In the genomic region with DNA sequence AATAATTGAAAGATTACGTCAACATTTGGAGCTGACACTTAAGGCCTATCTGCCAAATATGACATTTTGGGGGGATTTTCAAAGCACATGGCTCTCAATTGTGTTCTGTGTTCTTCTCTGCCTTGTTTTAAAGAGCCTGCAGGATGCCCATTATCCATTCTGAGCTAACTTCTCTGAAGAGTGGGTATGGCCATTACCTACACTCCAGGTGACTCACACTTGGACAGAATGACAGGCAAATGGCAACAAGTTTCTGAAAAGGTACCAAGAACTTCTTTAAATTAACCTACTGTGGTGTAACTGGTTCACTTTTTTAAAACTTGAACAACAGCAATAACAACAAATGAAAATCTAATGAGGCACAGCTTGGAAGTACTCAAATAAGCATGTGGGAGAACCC, we compare ENCODE assay signal across 26 cellular contexts.
DNase-seq lines count a peak whose midpoint lies in the region; ATAC-seq and TF ChIP-seq lines count a peak whose summit lies in the region.
"Had no signal": no experiment of that assay in that cellular context is flagged by ENCODE, and none has a peak within 500 bp of the region (broad histone marks: within the 10 kb centered on the region; RNA-seq: fewer than 3 reads in every experiment).

No MANE protein-coding gene starts in this region.

- no peak overlapping the region for H3K4me3 Mint-ChIP-seq in CD14-positive monocyte
- H3K4me3 Mint-ChIP-seq: B cell; CD8-positive, alpha-beta memory T cell; IgD-negative memory B cell; T-helper 17 cell had no signal

- in situ Hi-C loops in KBM-7 (cut with MboI; ENCODE audit: low pct_unique_long_range_greater_than_20kb, low sequenced_read_pairs), result no loop called here

- no peaks in the 10 kb centered on the region for H3K27me3 Mint-ChIP-seq in CD14-positive monocyte (ENCODE audit: low read depth in 3 of 3)
- H3K27me3 Mint-ChIP-seq: B cell; CD8-positive, alpha-beta memory T cell; IgD-negative memory B cell; T-helper 17 cell had no signal

- no peak overlapping the region for H3K27ac Mint-ChIP-seq in CD14-positive monocyte
- H3K27ac Mint-ChIP-seq: B cell; CD8-positive, alpha-beta memory T cell; IgD-negative memory B cell; T-helper 17 cell had no signal

- no peaks in the 10 kb centered on the region for H3K9me3 ChIP-seq in HCT116 (ENCODE audit: control insufficient read depth in 1 of 2, insufficient read depth in 1 of 2, low read depth in 1 of 2, low read length in 2 of 2)
- no peaks in the 10 kb centered on the region for H3K9me3 ChIP-seq in RWPE2 (ENCODE audit: severe bottlenecking)
- H3K9me3 ChIP-seq: SJCRH30 had no signal

- POLR2A ChIA-PET in HCT116 (lab: Charles Lee), result no interaction called here

- intact Hi-C loops in HCT116 (cut with micrococcal nuclease), result no loop called here
- intact Hi-C loops in CD14-positive monocyte (cut with micrococcal nuclease), result no loop called here

- H4K20me1 ChIP-seq in HCT116 (ENCODE audit: insufficient read depth), result no peaks in the 10 kb centered on the region

- H3K4me3 ChIP-seq in HCT116 (replicated peaks in 1 of 2; ENCODE audit: low read depth in 1 of 2, low read length in 2 of 2) (no peak overlapping the region), RWPE2 (ENCODE audit: severe bottlenecking) (no peak overlapping the region)
- H3K4me3 ChIP-seq: SJCRH30 had no signal

- H3K9ac ChIP-seq in HCT116 (ENCODE audit: low read length), result no peak overlapping the region

- peaks cover 3 to 10% of the 10 kb centered on the region in 2 experiments; a peak in 2 of 4 replicates for H3K4me1 ChIP-seq in HCT116 (ENCODE audit: control insufficient read depth in 1 of 2, insufficient read depth in 2 of 2, low read length in 2 of 2)
- H3K4me1 ChIP-seq in RWPE2 (ENCODE audit: insufficient read depth, poor library complexity, severe bottlenecking), result peaks cover 8% of the 10 kb centered on the region
- H3K4me1 ChIP-seq: SJCRH30 had no signal

- no peaks in the 10 kb centered on the region for H3K9me2 ChIP-seq in HCT116 (ENCODE audit: insufficient read depth)

- H3K4me1 Mint-ChIP-seq in CD14-positive monocyte, result no peaks in the 10 kb centered on the region
- H3K4me1 Mint-ChIP-seq: B cell; CD8-positive, alpha-beta memory T cell; IgD-negative memory B cell; T-helper 17 cell had no signal

- no peaks in the 10 kb centered on the region for H3K36me3 Mint-ChIP-seq in CD14-positive monocyte
- H3K36me3 Mint-ChIP-seq: CD8-positive, alpha-beta memory T cell; IgD-negative memory B cell had no signal

- H3K4me2 ChIP-seq in HCT116 (ENCODE audit: low read length), result peak overlapping the region; percentile 50

- TF ChIP-seq CTCF in HCT116 (IDR thresholded peaks at IDR 0.05 in 2 of 3, conservative IDR thresholded peaks at IDR 0.05 in 1 of 3; ENCODE audit: borderline replicate concordance in 1 of 3, insufficient read depth in 1 of 3, low read depth in 2 of 3, low read length in 2 of 3), result no peak
- no peak for TF ChIP-seq CTCF in RWPE2 (IDR thresholded peaks at IDR 0.05; ENCODE audit: poor library complexity, severe bottlenecking)
- TF ChIP-seq CTCF in CD14-positive monocyte (IDR thresholded peaks at IDR 0.05), result no peak

- BruUV-seq in HCT116 (replicated peaks; lab: Mats Ljungman, UMichigan), result no TSS peak

- H3K27me3 ChIP-seq in HCT116 (ENCODE audit: insufficient read depth, low read length) (no peaks in the 10 kb centered on the region), RWPE2 (ENCODE audit: insufficient read depth, poor library complexity, severe bottlenecking) (no peaks in the 10 kb centered on the region)
- H3K27me3 ChIP-seq: SJCRH30 had no signal

- no peaks in the 10 kb centered on the region for H3K79me2 ChIP-seq in HCT116 (ENCODE audit: insufficient read depth, low read length)

- no peak for TF ChIP-seq RAD21 in HCT116 (IDR thresholded peaks at IDR 0.05; ENCODE audit: low read depth)

- peak overlapping the region; percentile 39 for H2AFZ ChIP-seq in HCT116 (ENCODE audit: low read depth, low read length, poor library complexity, severe bottlenecking)

- peak; percentile 4 for DNase-seq in NCI-H1092 treated with DMSO at 0.1 percent for 48 hours (lab: John Stamatoyannopoulos, UW)
- DNase-seq in NCI-H1092 (lab: John Stamatoyannopoulos, UW), result no peak
- DNase-seq in HCT116 (ENCODE audit: low read depth, low spot score), result no peak
- DNase-seq in RWPE2 (ENCODE audit: low spot score), result no peak
- DNase-seq in kidney tubule cell (ENCODE audit: low spot score), result peak; percentile 29
- no peak for DNase-seq in CD14-positive monocyte (ENCODE audit: low spot score)
- no peak for DNase-seq in KBM-7
- DNase-seq: CD8-positive, alpha-beta memory T cell; DMS153; NCI-H1048; NCI-H1694; NCI-H2029 treated with DMSO at 0.1 percent for 48 hours; NCI-H2171 treated with DMSO at 0.1 percent for 48 hours; NCI-H345; NCI-H524 treated with DMSO at 0.1 percent for 48 hours; OCI-M1; SJCRH30; T-helper 17 cell had no signal

- H3K36me3 ChIP-seq in HCT116 (ENCODE audit: control insufficient read depth in 1 of 2, insufficient read depth in 2 of 2, low read length in 2 of 2), result no peaks in the 10 kb centered on the region
- no peaks in the 10 kb centered on the region for H3K36me3 ChIP-seq in RWPE2 (ENCODE audit: low read depth)
- H3K36me3 ChIP-seq: SJCRH30 had no signal

- ATAC-seq in HCT116, result peak; percentile 47; the same call in 1 of the 2 replicates
- no peak for ATAC-seq in RWPE2 (ENCODE audit: low read depth)
- no peak for ATAC-seq in GM21529 (IDR thresholded peaks at IDR 0.05; ENCODE audit: unreplicated experiment)
- ATAC-seq: Right ventricle myocardium inferior, SK-N-SH treated with all-trans-retinoic acid at 6 μM for 48 hours, T-helper 17 cell had no signal

- RAD21 ChIA-PET in HCT116 (lab: Charles Lee; ENCODE audit: low non-redundant PET in 1 of 2, low total read pairs in 2 of 2, uncharacterized antibody in 2 of 2, unreplicated experiment in 2 of 2), result no interaction called here

- peaks cover 0 to 2% (median 0%) of the 10 kb centered on the region in 7 donors for H3K9me3 Mint-ChIP-seq in CD14-positive monocyte
- H3K9me3 Mint-ChIP-seq: CD8-positive, alpha-beta memory T cell; IgD-negative memory B cell had no signal

- CTCF ChIA-PET in HCT116 (lab: Charles Lee), result no interaction called here

- TF ChIP-seq POLR2A in HCT116 (IDR thresholded peaks at IDR 0.05; ENCODE audit: borderline replicate concordance, extremely low read depth, insufficient read depth, insufficient read length), result no peak

- H3K27ac ChIP-seq in HCT116 (ENCODE audit: low read depth, low read length) (no peak overlapping the region), RWPE2 (ENCODE audit: poor library complexity, severe bottlenecking) (peak overlapping the region; percentile 32)
- H3K27ac ChIP-seq: 22Rv1, C4-2B, HL-60, SJCRH30 had no signal

TF ChIP-seq in HCT116, 20 proteins besides CTCF, POLR2A, EP300 and RAD21:
- TF ChIP-seq FOSL1 (IDR thresholded peaks at IDR 0.05; ENCODE audit: low read depth), result no peak
- no peak for TF ChIP-seq SIN3A (IDR thresholded peaks at IDR 0.05; ENCODE audit: low read depth)
- TF ChIP-seq JUND (IDR thresholded peaks at IDR 0.05), result no peak
- no peak for TF ChIP-seq SRF (IDR thresholded peaks at IDR 0.05; ENCODE audit: low read depth)
- TF ChIP-seq SP1 (IDR thresholded peaks at IDR 0.05; ENCODE audit: low read depth), result no peak
- TF ChIP-seq, protein P1, sequence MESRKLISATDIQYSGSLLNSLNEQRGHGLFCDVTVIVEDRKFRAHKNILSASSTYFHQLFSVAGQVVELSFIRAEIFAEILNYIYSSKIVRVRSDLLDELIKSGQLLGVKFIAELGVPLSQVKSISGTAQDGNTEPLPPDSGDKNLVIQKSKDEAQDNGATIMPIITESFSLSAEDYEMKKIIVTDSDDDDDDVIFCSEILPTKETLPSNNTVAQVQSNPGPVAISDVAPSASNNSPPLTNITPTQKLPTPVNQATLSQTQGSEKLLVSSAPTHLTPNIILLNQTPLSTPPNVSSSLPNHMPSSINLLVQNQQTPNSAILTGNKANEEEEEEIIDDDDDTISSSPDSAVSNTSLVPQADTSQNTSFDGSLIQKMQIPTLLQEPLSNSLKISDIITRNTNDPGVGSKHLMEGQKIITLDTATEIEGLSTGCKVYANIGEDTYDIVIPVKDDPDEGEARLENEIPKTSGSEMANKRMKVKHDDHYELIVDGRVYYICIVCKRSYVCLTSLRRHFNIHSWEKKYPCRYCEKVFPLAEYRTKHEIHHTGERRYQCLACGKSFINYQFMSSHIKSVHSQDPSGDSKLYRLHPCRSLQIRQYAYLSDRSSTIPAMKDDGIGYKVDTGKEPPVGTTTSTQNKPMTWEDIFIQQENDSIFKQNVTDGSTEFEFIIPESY (IDR thresholded peaks at IDR 0.05; ENCODE audit: extremely low read depth, insufficient replicate concordance, low read length), result no peak
- TF ChIP-seq ZNF274 (IDR thresholded peaks at IDR 0.05; ENCODE audit: low read depth, low read length), result no peak
- no peak for TF ChIP-seq YY1 (IDR thresholded peaks at IDR 0.05; ENCODE audit: extremely low read depth, insufficient replicate concordance, low read depth, low read length)
- TF ChIP-seq, protein P2, sequence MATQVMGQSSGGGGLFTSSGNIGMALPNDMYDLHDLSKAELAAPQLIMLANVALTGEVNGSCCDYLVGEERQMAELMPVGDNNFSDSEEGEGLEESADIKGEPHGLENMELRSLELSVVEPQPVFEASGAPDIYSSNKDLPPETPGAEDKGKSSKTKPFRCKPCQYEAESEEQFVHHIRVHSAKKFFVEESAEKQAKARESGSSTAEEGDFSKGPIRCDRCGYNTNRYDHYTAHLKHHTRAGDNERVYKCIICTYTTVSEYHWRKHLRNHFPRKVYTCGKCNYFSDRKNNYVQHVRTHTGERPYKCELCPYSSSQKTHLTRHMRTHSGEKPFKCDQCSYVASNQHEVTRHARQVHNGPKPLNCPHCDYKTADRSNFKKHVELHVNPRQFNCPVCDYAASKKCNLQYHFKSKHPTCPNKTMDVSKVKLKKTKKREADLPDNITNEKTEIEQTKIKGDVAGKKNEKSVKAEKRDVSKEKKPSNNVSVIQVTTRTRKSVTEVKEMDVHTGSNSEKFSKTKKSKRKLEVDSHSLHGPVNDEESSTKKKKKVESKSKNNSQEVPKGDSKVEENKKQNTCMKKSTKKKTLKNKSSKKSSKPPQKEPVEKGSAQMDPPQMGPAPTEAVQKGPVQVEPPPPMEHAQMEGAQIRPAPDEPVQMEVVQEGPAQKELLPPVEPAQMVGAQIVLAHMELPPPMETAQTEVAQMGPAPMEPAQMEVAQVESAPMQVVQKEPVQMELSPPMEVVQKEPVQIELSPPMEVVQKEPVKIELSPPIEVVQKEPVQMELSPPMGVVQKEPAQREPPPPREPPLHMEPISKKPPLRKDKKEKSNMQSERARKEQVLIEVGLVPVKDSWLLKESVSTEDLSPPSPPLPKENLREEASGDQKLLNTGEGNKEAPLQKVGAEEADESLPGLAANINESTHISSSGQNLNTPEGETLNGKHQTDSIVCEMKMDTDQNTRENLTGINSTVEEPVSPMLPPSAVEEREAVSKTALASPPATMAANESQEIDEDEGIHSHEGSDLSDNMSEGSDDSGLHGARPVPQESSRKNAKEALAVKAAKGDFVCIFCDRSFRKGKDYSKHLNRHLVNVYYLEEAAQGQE (IDR thresholded peaks at IDR 0.05; ENCODE audit: low read depth), result no peak

Comparison
In these comparisons a context has a peak if more than half of its experiments do, and no peak if none do; other contexts are left out.
1. DNase-seq: peak in NCI-H1092 treated with DMSO at 0.1 percent for 48 hours (single experiment) and kidney tubule cell (single experiment); none in NCI-H1092 (single experiment), HCT116 (single experiment), RWPE2 (single experiment), CD14-positive monocyte (single experiment) and KBM-7 (single experiment).